Comparison of ENCODE assay signal across 9 cellular contexts in the genomic region with DNA sequence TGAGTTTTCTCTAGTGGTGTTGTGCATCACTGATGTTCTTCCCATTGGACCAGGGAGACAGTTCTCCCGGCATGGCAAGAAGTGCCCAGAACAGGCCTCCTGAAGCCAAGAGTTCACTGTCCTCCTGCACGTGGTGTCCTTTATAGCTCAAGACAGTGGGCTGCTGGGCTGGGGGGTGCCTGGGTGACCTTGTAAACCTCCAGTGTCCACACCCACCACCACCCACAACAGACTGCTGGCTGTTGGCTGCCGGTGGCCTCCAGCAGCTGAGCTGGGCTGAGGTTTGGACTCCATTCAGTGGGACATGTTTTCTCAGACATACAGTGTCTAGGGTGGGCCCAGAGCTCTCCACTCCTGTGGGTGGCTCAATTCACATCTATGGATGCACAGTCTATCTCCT. TPM values are rescaled to one million over a fixed set of nuclear protein-coding genes. Genes with fewer than 3 reads are reported as not detected.
A peak's percentile ranks its signal among the peaks of the same experiment; 100 is the strongest.
DNase-seq lines count a peak whose midpoint lies in the region; ATAC-seq and TF ChIP-seq lines count a peak whose summit lies in the region.
"Had no signal": no experiment of that assay in that cellular context is flagged by ENCODE, and none has a peak within 500 bp of the region (broad histone marks: within the 10 kb centered on the region; RNA-seq: fewer than 3 reads in every experiment).

No MANE protein-coding gene starts in this region.

- TF ChIP-seq CTCF in AG09309 (IDR thresholded peaks at IDR 0.05; ENCODE audit: control insufficient read depth, insufficient read depth, low read depth, low read length, missing control alignments) = no peak
- no peak for TF ChIP-seq CTCF in HFF-Myc (IDR thresholded peaks at IDR 0.05; ENCODE audit: low read depth, low read length, missing control alignments)
- TF ChIP-seq CTCF in mammary epithelial cell (conservative IDR thresholded peaks at IDR 0.05 in 1 of 2, IDR thresholded peaks at IDR 0.05 in 1 of 2; ENCODE audit: extremely low read depth in 1 of 2, insufficient read depth in 1 of 2, low read depth in 1 of 2, low read length in 2 of 2) = no peak

- ATAC-seq in naive thymus-derived CD4-positive, alpha-beta T cell = no peak

- peak overlapping the region; percentile 94 for H3K4me2 ChIP-seq in mammary epithelial cell (ENCODE audit: insufficient read depth, low read depth, low read length)

- CTCF ChIA-PET in mammary epithelial cell (lab: Charles Lee; ENCODE audit: low non-redundant PET) = no interaction called here
- CTCF ChIA-PET in naive thymus-derived CD4-positive, alpha-beta T cell (lab: Charles Lee) = interaction anchor here (0.7 to 1.3 kb wide), 2 partner anchors 87 to 110 kb away, joined by 3 read pairs; no protein-coding TSS in a partner anchor

- peak overlapping the region; percentile 86 to 99 (median 96) for H3K4me3 Mint-ChIP-seq in naive thymus-derived CD4-positive, alpha-beta T cell

- no peaks in the 10 kb centered on the region for H3K9me3 Mint-ChIP-seq in naive thymus-derived CD4-positive, alpha-beta T cell

- H2AFZ ChIP-seq in mammary epithelial cell (ENCODE audit: low read depth, low read length) = no peak overlapping the region

- peaks cover 13 to 62% (median 54%) of the 10 kb centered on the region in 7 donors for H3K4me1 Mint-ChIP-seq in naive thymus-derived CD4-positive, alpha-beta T cell

- DNase-seq in AG09309 (ENCODE audit: low read depth) (no peak), HFF-Myc (ENCODE audit: extremely low read depth, low read depth) (no peak), mammary epithelial cell (no peak), NCI-H226 (no peak), GOT3 (lab: John Stamatoyannopoulos, UW) (no peak)
- DNase-seq in naive thymus-derived CD4-positive, alpha-beta T cell = no peak
- no peak for DNase-seq in activated CD8-positive, alpha-beta memory T cell treated with anti-CD3 and anti-CD28 coated beads, Interleukin-2, amount 50 U/mL, for 48 hours
- DNase-seq in stimulated activated CD4-positive, alpha-beta T cell treated with anti-CD3 and anti-CD28 coated beads, Interleukin-2, amount 100 ng/mL, for 24 hours = no peak
- DNase-seq: brain microvascular endothelial cell had no signal

- in situ Hi-C loops in mammary epithelial cell (cut with MboI; ENCODE audit: low sequenced_read_pairs in 2 of 2) = no loop called here

- WGBS in mammary epithelial cell (ENCODE audit: low coverage, missing lambda C conversion rate) = 77% methylated on average over 3 of the region's 3 CpGs

- H3K4me3 ChIP-seq in AG09309 (ENCODE audit: control insufficient read depth, low read depth, low read length) (peak overlapping the region; percentile 91), HFF-Myc (replicated peaks; ENCODE audit: low read depth, low read length) (peak overlapping the region; percentile 89), mammary epithelial cell (replicated peaks in 1 of 3; ENCODE audit: insufficient read depth in 1 of 3, low read depth in 2 of 3, low read length in 3 of 3) (peak overlapping the region; percentile 84 to 96 (median 96))
- H3K4me3 ChIP-seq in naive thymus-derived CD4-positive, alpha-beta T cell (ENCODE audit: low read length) = peak overlapping the region; percentile 85

- BruUV-seq in mammary epithelial cell (replicated peaks; lab: Mats Ljungman, UMichigan) = no TSS peak

- H4K20me1 ChIP-seq in mammary epithelial cell (ENCODE audit: insufficient read depth, low read length) = no peaks in the 10 kb centered on the region

- no peaks in the 10 kb centered on the region for H3K27me3 Mint-ChIP-seq in naive thymus-derived CD4-positive, alpha-beta T cell

- intact Hi-C loops in mammary epithelial cell (cut with micrococcal nuclease) = no loop called here
- intact Hi-C loops in naive thymus-derived CD4-positive, alpha-beta T cell (cut with micrococcal nuclease) = loop anchor here in 1 of 2 donors (10.0 kb wide), 1 partner anchor 1084 kb away; a partner anchor contains a TSS

- no peak overlapping the region for H3K27ac ChIP-seq in mammary epithelial cell (ENCODE audit: insufficient read depth, low read depth, low read length)
- peak overlapping the region; percentile 90 for H3K27ac ChIP-seq in naive thymus-derived CD4-positive, alpha-beta T cell (ENCODE audit: low read depth, low read length)

- dilution Hi-C loops in mammary epithelial cell (cut with HindIII; ENCODE audit: low sequenced_read_pairs) = no loop called here

- peaks cover 45% of the 10 kb centered on the region for H3K4me1 ChIP-seq in mammary epithelial cell (ENCODE audit: insufficient read depth, low read length)
- peaks cover 22 to 26% of the 10 kb centered on the region in 2 donors for H3K4me1 ChIP-seq in naive thymus-derived CD4-positive, alpha-beta T cell (ENCODE audit: control insufficient read depth in 2 of 2, insufficient read depth in 2 of 2, low read length in 2 of 2)

- POLR2A ChIA-PET in naive thymus-derived CD4-positive, alpha-beta T cell (lab: Charles Lee) = interaction anchor here (3.5 to 4.6 kb wide), 3 partner anchors 8 to 39 kb away, joined by 34 to 65 read pairs (median 48); no protein-coding TSS in a partner anchor

- H3K79me2 ChIP-seq in mammary epithelial cell (ENCODE audit: insufficient read depth, low read length) = peaks cover 67% of the 10 kb centered on the region

- H3K9ac ChIP-seq in mammary epithelial cell (ENCODE audit: insufficient read depth, low read length) = no peak overlapping the region

- H3K36me3 Mint-ChIP-seq in naive thymus-derived CD4-positive, alpha-beta T cell = peaks cover 0 to 4% (median 0%) of the 10 kb centered on the region in 5 donors

- H3K27ac Mint-ChIP-seq in naive thymus-derived CD4-positive, alpha-beta T cell = peak overlapping the region in 8 of 9 donors; percentile 90 to 97 (median 94)

- H3K9me3 ChIP-seq in mammary epithelial cell (replicated peaks; ENCODE audit: insufficient read depth, low read length) = no peaks in the 10 kb centered on the region
- no peaks in the 10 kb centered on the region for H3K9me3 ChIP-seq in naive thymus-derived CD4-positive, alpha-beta T cell (ENCODE audit: control insufficient read depth in 2 of 3, low read length in 3 of 3)

- no peaks in the 10 kb centered on the region for H3K27me3 ChIP-seq in mammary epithelial cell (ENCODE audit: insufficient read depth, low read length)
- no peaks in the 10 kb centered on the region for H3K27me3 ChIP-seq in naive thymus-derived CD4-positive, alpha-beta T cell (ENCODE audit: control insufficient read depth in 2 of 2, insufficient read depth in 2 of 2, low read length in 2 of 2)
- H3K27me3 ChIP-seq: brain microvascular endothelial cell had no signal

- no peaks in the 10 kb centered on the region for H3K36me3 ChIP-seq in mammary epithelial cell (ENCODE audit: insufficient read depth, low read length)
- H3K36me3 ChIP-seq in naive thymus-derived CD4-positive, alpha-beta T cell (ENCODE audit: control insufficient read depth in 2 of 3, insufficient read depth in 3 of 3, low read length in 3 of 3) = peaks cover 0 to 5% (median 0%) of the 10 kb centered on the region in 3 experiments
- H3K36me3 ChIP-seq: brain microvascular endothelial cell had no signal

RNA-seq across cellular contexts. Expression of a gene that starts 42.2 kb away (rescaled TPM):
- 100 to 1,000 TPM; 115 to 133 TPM for total RNA-seq in mammary epithelial cell
- polyA plus RNA-seq in mammary epithelial cell = 95.9 TPM
- polyA minus RNA-seq in mammary epithelial cell = 256 TPM
- total RNA-seq in naive thymus-derived CD4-positive, alpha-beta T cell = 100 to 1,000 TPM in 1 of 5 experiments, 10 to 100 TPM in 4; 60.1 to 144 (median 66.3) TPM
- 100 to 1,000 TPM in 1 of 2 donors, 10 to 100 TPM in 1; 95.5 to 138 TPM for polyA plus RNA-seq in naive thymus-derived CD4-positive, alpha-beta T cell
